Comparison of ENCODE assay signal across 33 cellular contexts in genomic region chr5:4893063-4893744, GRCh38.
"Had no signal": no experiment of that assay in that cellular context is flagged by ENCODE, and none has a peak within 500 bp of the region (broad histone marks: within the 10 kb centered on the region; RNA-seq: fewer than 3 reads in every experiment).

No MANE protein-coding gene starts in this region.

- H3K36me3 ChIP-seq: ascending aorta, heart left ventricle, WERI-Rb-1 had no signal

- H3K9me3 ChIP-seq: ascending aorta, heart left ventricle had no signal

- H3K9me3 Mint-ChIP-seq: activated B cell treated with CpG ODN at 0.5 μM for 24 hours; activated CD4-positive, alpha-beta memory T cell treated with anti-CD3 and anti-CD28 coated beads, Interleukin-2, amount 10 ng/mL, durations not matched to agents 7 days and 5 days; activated CD4-positive, alpha-beta T cell treated with anti-CD3 and anti-CD28 coated beads, Interleukin-2, amount 10 ng/mL, durations not matched to agents 7 days and 5 days; dendritic cell treated with granulocyte-macrophage colony-stimulating factor and Interleukin-4, amounts not matched to agents 40 ng/mL and 50 ng/mL, for 4 days; T-helper 2 cell treated with Interferon-gamma antibody and Interleukin-4, amounts not matched to agents 5 μg/mL and 100 μg/mL, for 36 hours had no signal

- H3K4me3 ChIP-seq: ascending aorta, coronary artery, dorsolateral prefrontal cortex, heart left ventricle had no signal

- FAIRE-seq: bronchial epithelial cell, frontal cortex had no signal

- H3K27me3 ChIP-seq: ascending aorta, heart left ventricle had no signal

- ATAC-seq: activated CD4-positive, CD25-positive, alpha-beta regulatory T cell treated with anti-CD3 and anti-CD28 coated beads, Interleukin-2, amount 50 U/mL, for 24 hours; activated naive CD4-positive, alpha-beta T cell treated with anti-CD3 and anti-CD28 coated beads, Interleukin-2, amount 50 U/mL, for 72 hours; activated T-cell treated with anti-CD3 and anti-CD28 coated beads, Interleukin-2, amount 50 U/mL, for 72 hours; esophagus mucosa; heart left ventricle; T-helper 17 cell had no signal

- H3K4me1 Mint-ChIP-seq: activated B cell treated with CpG ODN at 0.5 μM for 24 hours; activated CD4-positive, alpha-beta memory T cell treated with anti-CD3 and anti-CD28 coated beads, Interleukin-2, amount 10 ng/mL, durations not matched to agents 7 days and 5 days; activated CD4-positive, alpha-beta T cell treated with anti-CD3 and anti-CD28 coated beads, Interleukin-2, amount 10 ng/mL, durations not matched to agents 7 days and 5 days; activated naive CD4-positive, alpha-beta T cell treated with anti-CD3 and anti-CD28 coated beads, Interleukin-2, amount 10 ng/mL, durations not matched to agents 7 days and 5 days; activated naive CD8-positive, alpha-beta T cell treated with anti-CD3 and anti-CD28 coated beads, Interleukin-2, amount 10 ng/mL, durations not matched to agents 7 days and 5 days; brain; central memory CD8-positive, alpha-beta T cell; endodermal cell; T-helper 17 cell had no signal

- DNase-seq: activated B cell treated with CpG ODN at 0.5 μM for 24 hours; activated CD4-positive, alpha-beta memory T cell treated with anti-CD3 and anti-CD28 coated beads, Interleukin-2, amount 10 ng/mL, durations not matched to agents 7 days and 5 days; activated CD4-positive, alpha-beta T cell treated with anti-CD3 and anti-CD28 coated beads, Interleukin-2, amount 10 ng/mL, durations not matched to agents 7 days and 5 days; activated CD4-positive, alpha-beta T cell treated with anti-CD3 and anti-CD28 coated beads, Interleukin-2, amount 50 U/mL, for 4 hours; activated CD8-positive, alpha-beta memory T cell treated with anti-CD3 and anti-CD28 coated beads, Interleukin-2, amount 50 U/mL, for 48 hours; activated gamma-delta T cell; activated naive CD4-positive, alpha-beta T cell; activated naive CD4-positive, alpha-beta T cell treated with anti-CD3 and anti-CD28 coated beads, Interleukin-2, amount 10 ng/mL, durations not matched to agents 7 days and 5 days; activated naive CD8-positive, alpha-beta T cell treated with anti-CD3 and anti-CD28 coated beads, Interleukin-2, amount 10 ng/mL, durations not matched to agents 7 days and 5 days; activated T-cell treated with anti-CD3 and anti-CD28 coated beads for 4 hours; activated T-cell treated with anti-CD3 and anti-CD28 coated beads, Interleukin-2, amount 50 U/mL, for 24 hours; activated T-cell treated with anti-CD3 and anti-CD28 coated beads, Interleukin-2, amount 50 U/mL, for 72 hours; dorsolateral prefrontal cortex; effector memory CD4-positive, alpha-beta T cell; endodermal cell; foreskin fibroblast; glutamatergic neuron; heart left ventricle; T-helper 1 cell; T-helper 17 cell; T1000; WERI-Rb-1 had no signal

- H3K36me3 Mint-ChIP-seq: activated naive CD4-positive, alpha-beta T cell treated with anti-CD3 and anti-CD28 coated beads, Interleukin-2, amount 10 ng/mL, durations not matched to agents 7 days and 5 days; activated naive CD4-positive, alpha-beta T cell treated with anti-CD3 and anti-CD28 coated beads, Interleukin-2, amount 50 U/mL, for 72 hours; activated naive CD8-positive, alpha-beta T cell treated with anti-CD3 and anti-CD28 coated beads, Interleukin-2, amount 10 ng/mL, durations not matched to agents 7 days and 5 days; brain had no signal

- H3K4me3 Mint-ChIP-seq: activated B cell treated with CpG ODN at 0.5 μM for 24 hours; activated CD4-positive, alpha-beta memory T cell treated with anti-CD3 and anti-CD28 coated beads, Interleukin-2, amount 10 ng/mL, durations not matched to agents 7 days and 5 days; activated CD4-positive, alpha-beta T cell treated with anti-CD3 and anti-CD28 coated beads, Interleukin-2, amount 10 ng/mL, durations not matched to agents 7 days and 5 days; activated naive CD4-positive, alpha-beta T cell treated with anti-CD3 and anti-CD28 coated beads, Interleukin-2, amount 10 ng/mL, durations not matched to agents 7 days and 5 days; activated naive CD8-positive, alpha-beta T cell treated with anti-CD3 and anti-CD28 coated beads, Interleukin-2, amount 10 ng/mL, durations not matched to agents 7 days and 5 days; activated T-cell treated with anti-CD3 and anti-CD28 coated beads, Interleukin-2, amount 50 U/mL, for 24 hours; activated T-cell treated with anti-CD3 and anti-CD28 coated beads, Interleukin-2, amount 50 U/mL, for 72 hours; brain; central memory CD8-positive, alpha-beta T cell; dendritic cell treated with granulocyte-macrophage colony-stimulating factor and Interleukin-4, amounts not matched to agents 40 ng/mL and 50 ng/mL, for 4 days; endodermal cell; T-helper 17 cell; T-helper 2 cell treated with Interferon-gamma antibody and Interleukin-4, amounts not matched to agents 5 μg/mL and 100 μg/mL, for 36 hours had no signal

- H3K4me1 ChIP-seq: ascending aorta, heart left ventricle had no signal

- H3K27ac ChIP-seq: ascending aorta, coronary artery, dorsolateral prefrontal cortex, heart left ventricle, WERI-Rb-1 had no signal

- H3K27ac Mint-ChIP-seq: activated B cell treated with CpG ODN at 0.5 μM for 24 hours; activated CD4-positive, alpha-beta memory T cell treated with anti-CD3 and anti-CD28 coated beads, Interleukin-2, amount 10 ng/mL, durations not matched to agents 7 days and 5 days; activated CD4-positive, alpha-beta T cell treated with anti-CD3 and anti-CD28 coated beads, Interleukin-2, amount 10 ng/mL, durations not matched to agents 7 days and 5 days; activated naive CD4-positive, alpha-beta T cell treated with anti-CD3 and anti-CD28 coated beads, Interleukin-2, amount 10 ng/mL, durations not matched to agents 7 days and 5 days; activated naive CD4-positive, alpha-beta T cell treated with anti-CD3 and anti-CD28 coated beads, Interleukin-2, amount 50 U/mL, for 72 hours; activated naive CD8-positive, alpha-beta T cell treated with anti-CD3 and anti-CD28 coated beads, Interleukin-2, amount 10 ng/mL, durations not matched to agents 7 days and 5 days; activated T-cell treated with anti-CD3 and anti-CD28 coated beads, Interleukin-2, amount 50 U/mL, for 24 hours; activated T-cell treated with anti-CD3 and anti-CD28 coated beads, Interleukin-2, amount 50 U/mL, for 72 hours; brain; dendritic cell treated with granulocyte-macrophage colony-stimulating factor and Interleukin-4, amounts not matched to agents 40 ng/mL and 50 ng/mL, for 4 days; endodermal cell; T-helper 17 cell; T-helper 2 cell treated with Interferon-gamma antibody and Interleukin-4, amounts not matched to agents 5 μg/mL and 100 μg/mL, for 36 hours had no signal

- H3K27me3 Mint-ChIP-seq: activated B cell treated with CpG ODN at 0.5 μM for 24 hours; activated CD4-positive, alpha-beta memory T cell treated with anti-CD3 and anti-CD28 coated beads, Interleukin-2, amount 10 ng/mL, durations not matched to agents 7 days and 5 days; activated CD4-positive, alpha-beta T cell treated with anti-CD3 and anti-CD28 coated beads, Interleukin-2, amount 10 ng/mL, durations not matched to agents 7 days and 5 days; activated naive CD4-positive, alpha-beta T cell treated with anti-CD3 and anti-CD28 coated beads, Interleukin-2, amount 10 ng/mL, durations not matched to agents 7 days and 5 days; activated naive CD8-positive, alpha-beta T cell treated with anti-CD3 and anti-CD28 coated beads, Interleukin-2, amount 10 ng/mL, durations not matched to agents 7 days and 5 days; activated T-cell treated with anti-CD3 and anti-CD28 coated beads, Interleukin-2, amount 50 U/mL, for 24 hours; central memory CD8-positive, alpha-beta T cell; dendritic cell treated with granulocyte-macrophage colony-stimulating factor and Interleukin-4, amounts not matched to agents 40 ng/mL and 50 ng/mL, for 4 days; T-helper 17 cell had no signal
